In the genomic region with DNA sequence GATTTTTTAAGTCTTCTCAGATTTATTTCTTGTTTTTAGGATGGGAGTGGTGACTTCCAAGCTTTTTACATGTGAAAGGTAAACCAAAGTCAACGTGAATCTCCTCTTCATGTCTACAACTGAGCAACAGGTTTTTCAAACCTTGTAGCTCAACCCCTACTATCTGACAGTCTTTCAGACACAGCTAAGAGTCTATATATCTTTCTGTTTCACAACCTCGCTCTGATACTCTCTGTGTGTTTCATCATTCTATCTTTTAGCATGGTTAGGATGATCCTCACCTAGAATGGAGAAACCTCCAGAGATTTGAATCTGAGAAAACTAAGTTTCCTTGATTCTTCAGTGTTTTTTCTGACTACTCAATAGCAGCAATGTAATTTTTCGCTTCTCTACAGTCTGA, we compare ENCODE assay signal across 19 cellular contexts.
A peak's percentile ranks its signal among the peaks of the same experiment; 100 is the strongest.
DNase-seq lines count a peak whose midpoint lies in the region; ATAC-seq and TF ChIP-seq lines count a peak whose summit lies in the region.
"Had no signal": no experiment of that assay in that cellular context is flagged by ENCODE, and none has a peak within 500 bp of the region (broad histone marks: within the 10 kb centered on the region; RNA-seq: fewer than 3 reads in every experiment).

No MANE protein-coding gene starts in this region.

- H3K4me3 ChIP-seq in smooth muscle cell: no peak overlapping the region
- H3K4me3 ChIP-seq in foreskin fibroblast (ENCODE audit: low read depth in 1 of 2, low read length in 2 of 2): no peak overlapping the region
- H3K4me3 ChIP-seq: BLaER1, GM23248 had no signal

- H3K4me1 ChIP-seq in smooth muscle cell (ENCODE audit: low read depth): no peaks in the 10 kb centered on the region
- H3K4me1 ChIP-seq: Caco-2 had no signal

- H3K4me2 ChIP-seq in smooth muscle cell: no peak overlapping the region
- H3K4me2 ChIP-seq: BLaER1 had no signal

- WGBS in smooth muscle cell (ENCODE audit: low lambda C conversion rate): 91% methylated on average over 3 of the region's 3 CpGs

- peaks cover 7% of the 10 kb centered on the region for H3F3A ChIP-seq in smooth muscle cell (ENCODE audit: low read depth)

- no peaks in the 10 kb centered on the region for H3K36me3 ChIP-seq in smooth muscle cell (ENCODE audit: low read depth)
- H3K36me3 ChIP-seq: BLaER1 had no signal

- no peak overlapping the region for H3K9ac ChIP-seq in smooth muscle cell (ENCODE audit: low read depth)
- H3K9ac ChIP-seq: BLaER1, GM23248 had no signal

- peak; percentile 78 for ATAC-seq in GM18498 (IDR thresholded peaks at IDR 0.05; ENCODE audit: unreplicated experiment)
- peak; percentile 50 for ATAC-seq in GM19025 (IDR thresholded peaks at IDR 0.05; ENCODE audit: low read depth, unreplicated experiment)
- ATAC-seq in HG02798 (IDR thresholded peaks at IDR 0.05; ENCODE audit: poor library complexity, unreplicated experiment): peak; percentile 56
- no peak for ATAC-seq in HG03378 (IDR thresholded peaks at IDR 0.05; ENCODE audit: unreplicated experiment)
- ATAC-seq in HG03039 (IDR thresholded peaks at IDR 0.05; ENCODE audit: unreplicated experiment): no peak
- ATAC-seq in left lobe of liver: no peak
- ATAC-seq: CD8-positive, alpha-beta T cell; HCT116 had no signal

- H4K20me1 ChIP-seq in smooth muscle cell (ENCODE audit: low read depth): no peaks in the 10 kb centered on the region
- H4K20me1 ChIP-seq: BLaER1 had no signal

- H3K79me2 ChIP-seq in smooth muscle cell (ENCODE audit: low read depth): no peaks in the 10 kb centered on the region

- no peak overlapping the region for H2AFZ ChIP-seq in smooth muscle cell (ENCODE audit: low read depth)
- H2AFZ ChIP-seq: GM23248 had no signal

- H3K9me3 ChIP-seq in smooth muscle cell (replicated peaks; ENCODE audit: low read depth): no peaks in the 10 kb centered on the region
- H3K9me3 ChIP-seq: BLaER1, Caco-2 had no signal

- DNase-seq in smooth muscle cell (lab: John Stamatoyannopoulos, UW; ENCODE audit: unreplicated experiment) (no peak), left lobe of liver (ENCODE audit: low spot score) (no peak), foreskin fibroblast (no peak)
- DNase-seq: Caco-2; CD4-positive, CD25-positive, alpha-beta regulatory T cell; CD8-positive, alpha-beta T cell; DMS153; DND-41; GM23248; H9 had no signal

- peak overlapping the region; percentile 12 for H3K27ac ChIP-seq in smooth muscle cell (ENCODE audit: low read depth)
- H3K27ac ChIP-seq: 22Rv1, BLaER1, C4-2B, GM23248 had no signal

- TF ChIP-seq CTCF in smooth muscle cell (IDR thresholded peaks at IDR 0.05; ENCODE audit: borderline replicate concordance, insufficient read depth, poor library complexity, severe bottlenecking) (no peak), foreskin fibroblast (IDR thresholded peaks at IDR 0.05; ENCODE audit: low read depth, low read length) (no peak)

- no peaks in the 10 kb centered on the region for H3K27me3 ChIP-seq in smooth muscle cell (ENCODE audit: low read depth)
- H3K27me3 ChIP-seq: BLaER1 had no signal

Comparison
In these comparisons a context has a peak if more than half of its experiments do, and no peak if none do; other contexts are left out.
1. ATAC-seq: peak in GM18498 (single experiment), GM19025 (single experiment) and HG02798 (single experiment); none in HG03378 (single experiment), HG03039 (single experiment) and left lobe of liver (single experiment).